ENCODE assay signal across 8 cellular contexts in genomic region chr7:116528008-116528789, GRCh38. TPM values are rescaled to one million over a fixed set of nuclear protein-coding genes. Genes with fewer than 3 reads are reported as not detected.
DNase-seq lines count a peak whose midpoint lies in the region; ATAC-seq, FAIRE-seq and TF ChIP-seq lines count a peak whose summit lies in the region.

No MANE protein-coding gene starts in this region.

- ATAC-seq in GM21423 (IDR thresholded peaks at IDR 0.05; ENCODE audit: unreplicated experiment) (no peak), HG02884 (IDR thresholded peaks at IDR 0.05; ENCODE audit: unreplicated experiment) (no peak), HG02870 (IDR thresholded peaks at IDR 0.05; ENCODE audit: unreplicated experiment) (no peak)

- no peak for FAIRE-seq in frontal cortex (lab: Jason Lieb, UNC)

- DNase-seq in ELF-1 (ENCODE audit: low read depth, low spot score) = peak; percentile 15
- peak; percentile 55 for DNase-seq in SW480 (ENCODE audit: low spot score)
- peak; percentile 29 to 37 for DNase-seq in frontal cortex (ENCODE audit: low spot score in 2 of 2)
- peak; percentile 26 for DNase-seq in retinal pigment epithelial cell (ENCODE audit: low read depth)
- DNase-seq in NCI-H2081 treated with DMSO at 0.1 percent for 48 hours (lab: John Stamatoyannopoulos, UW) = no peak

- no peak for TF ChIP-seq CTCF in retinal pigment epithelial cell (conservative IDR thresholded peaks at IDR 0.05; ENCODE audit: low read depth, low read length)

- no peak overlapping the region for H3K4me3 ChIP-seq in retinal pigment epithelial cell (ENCODE audit: low read length)

RNA-seq across cellular contexts. Expression of gene CAV1, which starts 3.4 kb away (rescaled TPM):
- 17.5 TPM for total RNA-seq in frontal cortex

RNA-seq across cellular contexts. Expression of gene CAV2, which starts 28.7 kb away (rescaled TPM):
- 25.7 TPM for total RNA-seq in frontal cortex
